Comparison of ENCODE assay signal across 9 cellular contexts in the genomic region with DNA sequence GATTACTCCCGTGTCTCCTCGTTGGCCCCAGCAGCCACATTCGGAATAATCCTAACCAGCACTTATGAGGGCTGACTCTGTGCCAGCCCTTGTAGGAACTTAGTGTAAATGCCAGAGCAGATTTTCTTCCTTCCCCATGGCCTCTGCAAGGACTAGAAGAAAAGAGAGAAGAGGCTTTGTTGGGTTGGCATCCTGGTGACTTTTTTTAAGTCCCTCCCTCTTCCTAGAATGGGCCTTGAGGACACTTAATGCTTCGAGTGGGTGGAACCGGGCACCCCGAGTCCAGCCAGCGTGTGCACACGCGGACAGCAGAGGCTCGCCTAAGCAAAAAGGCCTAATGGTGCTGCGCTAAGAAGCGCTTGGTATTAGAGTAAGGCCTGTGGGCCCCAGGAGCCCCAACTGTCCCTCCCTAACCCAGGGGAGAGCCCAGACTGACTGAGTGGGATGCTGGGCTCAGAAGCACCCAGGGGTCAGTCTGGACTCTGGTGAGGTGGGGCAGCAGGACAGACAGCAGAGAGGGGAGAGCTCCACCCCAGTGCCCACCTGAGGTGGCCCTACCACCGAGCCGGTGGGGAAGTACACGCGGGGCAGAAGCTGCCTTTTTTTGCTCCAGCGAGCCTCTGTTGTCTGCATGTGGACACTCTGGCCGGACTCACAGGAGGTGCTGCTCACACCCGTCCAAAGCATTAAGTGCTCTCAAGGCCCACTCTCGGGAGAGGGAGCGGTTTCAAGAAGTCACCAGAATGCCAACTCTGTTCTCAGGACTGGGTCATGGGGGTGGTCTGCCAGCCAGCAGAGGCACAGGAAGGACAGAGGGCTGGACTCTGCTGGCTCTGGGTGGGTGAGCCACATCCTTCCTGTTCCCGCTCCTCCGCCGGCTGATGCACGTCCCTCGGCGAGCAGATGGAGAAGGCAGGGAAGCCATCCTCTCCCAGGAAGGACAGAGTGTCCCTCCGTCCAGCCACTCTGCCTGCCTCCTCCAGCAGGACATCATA. TPM values are rescaled to one million over a fixed set of nuclear protein-coding genes. Genes with fewer than 3 reads are reported as not detected.
DNase-seq lines count a peak whose midpoint lies in the region; ATAC-seq and TF ChIP-seq lines count a peak whose summit lies in the region.
"Had no signal": no experiment of that assay in that cellular context is flagged by ENCODE, and none has a peak within 500 bp of the region (broad histone marks: within the 10 kb centered on the region; RNA-seq: fewer than 3 reads in every experiment).

No MANE protein-coding gene starts in this region.

- peak overlapping the region; percentile 51 to 57 for H3K4me3 Mint-ChIP-seq in stimulated activated naive B cell treated with anti-CD40 and anti-IgM and Interleukin-4, amounts not matched to agents 10 μg/mL and 1 μg/mL and 100 μg/mL, for 72 hours

- ATAC-seq in SK-N-SH treated with all-trans-retinoic acid at 6 μM for 48 hours (no peak), right lobe of liver (peak; percentile 26 to 41 (median 33))
- ATAC-seq in stimulated activated naive B cell treated with anti-CD40 and anti-IgM and Interleukin-4, amounts not matched to agents 10 μg/mL and 1 μg/mL and 100 μg/mL, for 72 hours (replicated peaks): no peak

- H3K9ac ChIP-seq in SK-N-SH: no peak overlapping the region

- H3K9me3 Mint-ChIP-seq in stimulated activated naive B cell treated with anti-CD40 and anti-IgM and Interleukin-4, amounts not matched to agents 10 μg/mL and 1 μg/mL and 100 μg/mL, for 72 hours: no peaks in the 10 kb centered on the region

- H3K9me3 ChIP-seq in SK-N-SH: no peaks in the 10 kb centered on the region
- no peaks in the 10 kb centered on the region for H3K9me3 ChIP-seq in right lobe of liver

- intact Hi-C loops in right lobe of liver (cut with DNase I): no loop called here

- POLR2A ChIA-PET in SK-N-SH (lab: Yijun Ruan, JAX): no interaction called here

- H3K4me1 ChIP-seq in SK-N-SH (ENCODE audit: control insufficient read depth in 1 of 2, insufficient read depth in 2 of 2, low read depth in 1 of 2, low read length in 1 of 2) (peaks cover 57 to 61% of the 10 kb centered on the region in 2 experiments; a peak in 3 of 4 replicates), right lobe of liver (peaks cover 0 to 22% (median 0%) of the 10 kb centered on the region in 4 donors)

- H3K27ac ChIP-seq in SK-N-SH (ENCODE audit: low read depth in 2 of 2, low read length in 1 of 2): peak overlapping the region in 1 of 2 experiments; percentile 96; a peak in 1 of 4 replicates
- H3K27ac ChIP-seq in angular gyrus (ENCODE audit: low read depth, low read length): peak overlapping the region; percentile 41
- H3K27ac ChIP-seq in right lobe of liver: peak overlapping the region; percentile 1 to 53 (median 47)
- H3K27ac ChIP-seq: SK-N-MC had no signal

- H2AFZ ChIP-seq in SK-N-SH (ENCODE audit: low read depth): no peak overlapping the region

- no peak for TF ChIP-seq POLR2A in right lobe of liver (IDR thresholded peaks at IDR 0.05)

- no peak for DNase-seq in SK-N-SH
- DNase-seq in right lobe of liver: peak in 1 of 3 donors; percentile 49
- DNase-seq in stimulated activated naive B cell treated with anti-CD40 and anti-IgM and Interleukin-4, amounts not matched to agents 10 μg/mL and 1 μg/mL and 100 μg/mL, for 72 hours: no peak
- no peak for DNase-seq in COR-L47 (lab: John Stamatoyannopoulos, UW)
- no peak for DNase-seq in central memory CD4-positive, alpha-beta T cell
- no peak for DNase-seq in AG20443 (ENCODE audit: low spot score)

- peak overlapping the region; percentile 89 for H3K27ac Mint-ChIP-seq in stimulated activated naive B cell treated with anti-CD40 and anti-IgM and Interleukin-4, amounts not matched to agents 10 μg/mL and 1 μg/mL and 100 μg/mL, for 72 hours

- H3K9me2 ChIP-seq in SK-N-SH: no peaks in the 10 kb centered on the region

- peaks cover 87 to 99% of the 10 kb centered on the region in 2 donors for H3K4me1 Mint-ChIP-seq in stimulated activated naive B cell treated with anti-CD40 and anti-IgM and Interleukin-4, amounts not matched to agents 10 μg/mL and 1 μg/mL and 100 μg/mL, for 72 hours

- TF ChIP-seq RAD21 in SK-N-SH (IDR thresholded peaks at IDR 0.05; ENCODE audit: low read length): no peak

- H3K27me3 ChIP-seq in SK-N-SH (ENCODE audit: insufficient read depth): no peaks in the 10 kb centered on the region
- no peaks in the 10 kb centered on the region for H3K27me3 ChIP-seq in right lobe of liver

- H3K79me2 ChIP-seq in SK-N-SH (ENCODE audit: insufficient read depth): peaks cover 87% of the 10 kb centered on the region

- H4K20me1 ChIP-seq in SK-N-SH (ENCODE audit: insufficient read depth): peaks cover 19% of the 10 kb centered on the region; the same call in 1 of the 2 replicates

- peaks cover 0 to 6% of the 10 kb centered on the region in 2 experiments for H3K36me3 ChIP-seq in SK-N-SH (replicated peaks in 1 of 2; ENCODE audit: control insufficient read depth in 1 of 2, insufficient read depth in 2 of 2, low read length in 1 of 2)
- H3K36me3 ChIP-seq in right lobe of liver: no peaks in the 10 kb centered on the region

- 91% methylated on average over 16 of the region's 28 CpGs for WGBS in SK-N-SH (ENCODE audit: low lambda C conversion rate)
- 47% methylated on average over 8 of the region's 28 CpGs for WGBS in right lobe of liver (ENCODE audit: insufficient coverage, low coverage, low lambda C conversion rate, missing lambda C conversion rate)

- H3K4me3 ChIP-seq in SK-N-SH (ENCODE audit: low read depth in 2 of 2, low read length in 1 of 2): no peak overlapping the region
- no peak overlapping the region for H3K4me3 ChIP-seq in right lobe of liver
- H3K4me3 ChIP-seq: SK-N-MC had no signal

- peaks cover 21 to 40% of the 10 kb centered on the region in 2 donors for H3K36me3 Mint-ChIP-seq in stimulated activated naive B cell treated with anti-CD40 and anti-IgM and Interleukin-4, amounts not matched to agents 10 μg/mL and 1 μg/mL and 100 μg/mL, for 72 hours

- no peak for TF ChIP-seq EP300 in SK-N-SH (IDR thresholded peaks at IDR 0.05; ENCODE audit: borderline replicate concordance in 1 of 2, low read depth in 1 of 2, low read length in 1 of 2)

- peaks cover 30% of the 10 kb centered on the region for H3F3A ChIP-seq in SK-N-SH (replicated peaks; ENCODE audit: insufficient read depth)

- CTCF ChIA-PET in SK-N-SH (lab: Yijun Ruan, JAX): interaction anchor here (0.7 to 4.3 kb wide), 3 partner anchors 9 to 28 kb away, joined by 3 to 21 read pairs (median 3); partner anchors contain the start of gene CFAP58

- TF ChIP-seq CTCF in SK-N-SH (IDR thresholded peaks at IDR 0.05): no peak
- TF ChIP-seq CTCF in right lobe of liver (IDR thresholded peaks at IDR 0.05): no peak

- H3K4me2 ChIP-seq in SK-N-SH: 0 out of 2 replicates have a peak overlapping the region, but pooled peaks have one; percentile 0

- H3K27me3 Mint-ChIP-seq in stimulated activated naive B cell treated with anti-CD40 and anti-IgM and Interleukin-4, amounts not matched to agents 10 μg/mL and 1 μg/mL and 100 μg/mL, for 72 hours: no peaks in the 10 kb centered on the region

TF ChIP-seq in SK-N-SH, 30 proteins besides CTCF, POLR2A, EP300 and RAD21 (continues in another document):
- TF ChIP-seq IRF3 (IDR thresholded peaks at IDR 0.05; ENCODE audit: low read depth, low read length): no peak

TF ChIP-seq in SK-N-SH treated with all-trans-retinoic acid at 6 μM for 48 hours, 23 proteins besides CTCF, POLR2A, EP300 and RAD21 (continues in another document):
- no peak for TF ChIP-seq TCF4 (CRISPR knock-in tag; IDR thresholded peaks at IDR 0.05; ENCODE audit: borderline replicate concordance)
- no peak for TF ChIP-seq OSR1 (CRISPR knock-in tag; IDR thresholded peaks at IDR 0.05)
- TF ChIP-seq ZFP30 (CRISPR knock-in tag; IDR thresholded peaks at IDR 0.05): no peak
- TF ChIP-seq TOX (CRISPR knock-in tag; IDR thresholded peaks at IDR 0.05; ENCODE audit: borderline replicate concordance): no peak
- TF ChIP-seq PATZ1 (CRISPR knock-in tag; IDR thresholded peaks at IDR 0.05; ENCODE audit: borderline replicate concordance): no peak
- TF ChIP-seq ZNF8 (CRISPR knock-in tag; IDR thresholded peaks at IDR 0.05): no peak
- no peak for TF ChIP-seq CSDC2 (CRISPR knock-in tag; IDR thresholded peaks at IDR 0.05)

RNA-seq across cellular contexts. Expression of gene ITPRIP, which starts 12.5 kb away (rescaled TPM):
- polyA plus RNA-seq in SK-N-SH (2012; rRNA removed): 20.2 and 22.1 TPM in 2 replicates
- 10.5 and 13.0 TPM in 2 replicates for polyA plus RNA-seq in SK-N-SH (2012; cell fraction: cytosol; rRNA removed)
- polyA plus RNA-seq in SK-N-SH (2012; cell fraction: nucleus; rRNA removed): 23.3 and 31.4 TPM in 2 replicates
- 1 to 10 TPM; 2.9 to 9.7 (median 7.7) TPM for total RNA-seq in right lobe of liver

RNA-seq across cellular contexts. Expression of gene CFAP58, which starts 27.9 kb away (rescaled TPM):
- polyA plus RNA-seq in SK-N-SH (2012; rRNA removed): 0.38 and 0.47 TPM in 2 replicates
- polyA plus RNA-seq in SK-N-SH (2012; cell fraction: cytosol; rRNA removed): 0.52 and 0.86 TPM in 2 replicates
- polyA plus RNA-seq in SK-N-SH (2012; cell fraction: nucleus; rRNA removed): 0.29 and 0.95 TPM in 2 replicates
- 1 to 10 TPM in 1 of 6 experiments, under 1 TPM in 3, not detected in 2; 0.10 to 2.9 (median 0.15) TPM for total RNA-seq in right lobe of liver

RNA-seq across cellular contexts. Expression of gene GSTO2, which starts 56.7 kb away (rescaled TPM):
- 0.47 and 0.49 TPM in 2 replicates for polyA plus RNA-seq in SK-N-SH (2012; rRNA removed)
- 0.33 and 0.46 TPM in 2 replicates for polyA plus RNA-seq in SK-N-SH (2012; cell fraction: cytosol; rRNA removed)
- 0.58 and 0.73 TPM in 2 replicates for polyA plus RNA-seq in SK-N-SH (2012; cell fraction: nucleus; rRNA removed)
- 1 to 10 TPM; 1.4 to 5.3 (median 2.8) TPM for total RNA-seq in right lobe of liver

Comparison
In these comparisons a context has a peak if more than half of its experiments do, and no peak if none do; other contexts are left out.
1. ATAC-seq: peak in right lobe of liver (4 of 4); none in SK-N-SH treated with all-trans-retinoic acid at 6 μM for 48 hours (single experiment) and stimulated activated naive B cell treated with anti-CD40 and anti-IgM and Interleukin-4, amounts not matched to agents 10 μg/mL and 1 μg/mL and 100 μg/mL, for 72 hours (0 of 2).